8 cellular contexts compared by ENCODE assay signal in the genomic region with DNA sequence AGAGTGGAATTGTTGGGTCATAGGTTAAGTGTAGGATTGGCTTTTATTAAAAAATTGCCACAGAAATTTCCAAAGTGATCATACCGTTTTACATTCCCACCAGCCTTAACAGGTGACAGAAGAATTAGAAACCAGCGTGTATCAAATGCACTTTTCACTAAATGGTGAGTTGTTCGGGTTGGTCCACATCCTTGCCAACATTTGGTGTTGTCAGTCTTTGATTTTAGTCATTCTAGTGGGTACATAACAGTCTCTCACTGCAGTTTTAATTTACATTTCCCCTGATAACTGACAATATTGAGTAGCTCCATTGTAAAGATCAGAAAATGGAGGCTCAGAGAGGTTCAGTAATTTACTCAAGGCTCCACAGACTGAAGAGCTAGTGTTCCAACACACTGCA.
"Had no signal": no experiment of that assay in that cellular context is flagged by ENCODE, and none has a peak within 500 bp of the region (broad histone marks: within the 10 kb centered on the region; RNA-seq: fewer than 3 reads in every experiment).

No MANE protein-coding gene starts in this region.

- H3K4me3 ChIP-seq: GM12878 had no signal

- DNase-seq: GDM1, GF-D8 had no signal

- ATAC-seq: GM12878 had no signal

- FAIRE-seq: G401.6, GM12878, GM12891, GM12892, GM18507, GM19239 had no signal
